ENCODE assay signal across 22 cellular contexts in the genomic region with DNA sequence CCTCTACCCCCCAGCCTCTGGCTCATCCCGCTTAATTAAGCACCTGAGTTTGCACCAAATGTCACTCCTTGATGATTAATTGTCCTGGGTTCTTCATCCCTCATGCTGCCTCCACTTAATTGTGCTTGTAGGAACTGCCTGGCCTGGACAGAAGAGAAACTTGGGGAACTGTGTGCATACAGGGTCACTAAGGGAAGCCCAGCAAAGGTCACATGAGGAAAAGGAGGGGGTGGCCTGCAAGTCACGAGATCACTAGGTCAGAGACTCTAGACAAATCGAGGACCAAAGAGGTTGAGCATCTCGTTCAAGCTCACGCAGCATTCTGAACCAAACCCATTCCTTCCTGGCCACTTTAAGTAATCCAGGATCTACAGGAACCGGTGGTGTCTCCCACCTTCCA.
"Had no signal": no experiment of that assay in that cellular context is flagged by ENCODE, and none has a peak within 500 bp of the region (broad histone marks: within the 10 kb centered on the region; RNA-seq: fewer than 3 reads in every experiment).

No MANE protein-coding gene starts in this region.

- H3K9me3 Mint-ChIP-seq: mesothelial cell of epicardium; naive B cell; natural killer cell; nephron progenitor cell; neural progenitor cell; stimulated activated memory B cell treated with anti-CD40 and anti-IgM and Interleukin-4, amounts not matched to agents 10 μg/mL and 1 μg/mL and 100 μg/mL, for 72 hours; stimulated activated naive CD8-positive, alpha-beta T cell treated with anti-CD3 and anti-CD28 coated beads, Interleukin-15, amount 100 ng/mL, for 72 hours had no signal

- H3K4me1 ChIP-seq: parathyroid adenoma, psoas muscle, upper lobe of left lung had no signal

- H3K27me3 ChIP-seq: transverse colon, upper lobe of left lung had no signal

- H3K36me3 Mint-ChIP-seq: immature natural killer cell; mesothelial cell of epicardium; naive B cell; natural killer cell; neural progenitor cell; stimulated activated memory B cell treated with anti-CD40 and anti-IgM and Interleukin-4, amounts not matched to agents 10 μg/mL and 1 μg/mL and 100 μg/mL, for 72 hours had no signal

- H3K36me3 ChIP-seq: neural progenitor cell, neutrophil, transverse colon, upper lobe of left lung had no signal

- H3K9me3 ChIP-seq: heart left ventricle, neutrophil, psoas muscle, transverse colon, upper lobe of left lung had no signal

- ATAC-seq: natural killer cell; stimulated activated memory B cell treated with anti-CD40 and anti-IgM and Interleukin-4, amounts not matched to agents 10 μg/mL and 1 μg/mL and 100 μg/mL, for 72 hours; stimulated activated naive CD8-positive, alpha-beta T cell treated with anti-CD3 and anti-CD28 coated beads, Interleukin-15, amount 100 ng/mL, for 72 hours had no signal

- H3K4me3 ChIP-seq: heart left ventricle, lung, neural progenitor cell, psoas muscle, skin epidermis, transverse colon, upper lobe of left lung had no signal

- H3K27ac ChIP-seq: heart left ventricle, neural progenitor cell, neutrophil, parathyroid adenoma, psoas muscle, skin epidermis, transverse colon, upper lobe of left lung had no signal

- H3K4me3 Mint-ChIP-seq: immature natural killer cell; mesothelial cell of epicardium; natural killer cell; nephron progenitor cell; neural progenitor cell; stimulated activated memory B cell treated with anti-CD40 and anti-IgM and Interleukin-4, amounts not matched to agents 10 μg/mL and 1 μg/mL and 100 μg/mL, for 72 hours; stimulated activated naive CD8-positive, alpha-beta T cell treated with anti-CD3 and anti-CD28 coated beads, Interleukin-15, amount 100 ng/mL, for 72 hours had no signal

- DNase-seq: immature natural killer cell; kidney; naive B cell; natural killer cell; occipital lobe; stimulated activated CD4-positive, alpha-beta T cell treated with anti-CD3 and anti-CD28 coated beads, Interleukin-2, amount 100 ng/mL, for 48 hours; stimulated activated CD4-positive, alpha-beta T cell treated with anti-CD3 and anti-CD28 coated beads, Interleukin-4, amount 100 ng/mL, for 4 hours; stimulated activated CD8-positive, alpha-beta memory T cell treated with anti-CD3 and anti-CD28 coated beads, Interleukin-4, amount 100 ng/mL, for 48 hours; stimulated activated naive CD4-positive, alpha-beta T cell treated with Interleukin-2 at 50 U/mL for 16 hours; stimulated activated naive CD8-positive, alpha-beta T cell treated with anti-CD3 and anti-CD28 coated beads, Interleukin-15, amount 100 ng/mL, for 72 hours; upper lobe of left lung had no signal

- H3K27ac Mint-ChIP-seq: mesothelial cell of epicardium; nephron progenitor cell; stimulated activated memory B cell treated with anti-CD40 and anti-IgM and Interleukin-4, amounts not matched to agents 10 μg/mL and 1 μg/mL and 100 μg/mL, for 72 hours; stimulated activated naive CD8-positive, alpha-beta T cell treated with anti-CD3 and anti-CD28 coated beads, Interleukin-15, amount 100 ng/mL, for 72 hours had no signal

- H3K4me1 Mint-ChIP-seq: immature natural killer cell; mesothelial cell of epicardium; stimulated activated memory B cell treated with anti-CD40 and anti-IgM and Interleukin-4, amounts not matched to agents 10 μg/mL and 1 μg/mL and 100 μg/mL, for 72 hours had no signal
